ENCODE assay signal across 9 cellular contexts in genomic region chr5:171388816-171389168, GRCh38. TPM values are rescaled to one million over a fixed set of nuclear protein-coding genes. Genes with fewer than 3 reads are reported as not detected.
A peak's percentile ranks its signal among the peaks of the same experiment; 100 is the strongest.
DNase-seq lines count a peak whose midpoint lies in the region; ATAC-seq and TF ChIP-seq lines count a peak whose summit lies in the region.
"Had no signal": no experiment of that assay in that cellular context is flagged by ENCODE, and none has a peak within 500 bp of the region (broad histone marks: within the 10 kb centered on the region; RNA-seq: fewer than 3 reads in every experiment).

No MANE protein-coding gene starts in this region.

- in situ Hi-C loops in GM13977 (cut with MboI; ENCODE audit: low pct_unique_long_range_greater_than_20kb, low sequenced_read_pairs, unreplicated experiment), result no loop called here
- in situ Hi-C loops in ACHN (cut with HindIII; ENCODE audit: low pct_ligation_motif_present, low pct_unique_long_range_greater_than_20kb, low sequenced_read_pairs), result no loop called here

- H3K27me3 Mint-ChIP-seq in endothelial cell (ENCODE audit: unreplicated experiment), result peaks cover 11% of the 10 kb centered on the region

- intact Hi-C loops in psoas muscle (cut with DNase I), result no loop called here

- H3K27ac ChIP-seq in psoas muscle, result peak overlapping the region; percentile 84

- peaks cover 26% of the 10 kb centered on the region for H3K4me1 Mint-ChIP-seq in endothelial cell (ENCODE audit: unreplicated experiment)

- TF ChIP-seq CTCF in GM13977 (IDR thresholded peaks at IDR 0.05; ENCODE audit: extremely low read depth, insufficient read depth, missing control alignments) (no peak), endothelial cell (IDR thresholded peaks at IDR 0.05; ENCODE audit: unreplicated experiment) (no peak), psoas muscle (IDR thresholded peaks at IDR 0.05) (no peak)

- H3K36me3 Mint-ChIP-seq in endothelial cell (ENCODE audit: low read depth, unreplicated experiment), result peaks cover 22% of the 10 kb centered on the region

- H3K27me3 ChIP-seq in psoas muscle (ENCODE audit: insufficient read depth in 3 of 3, low read length in 2 of 3), result no peaks in the 10 kb centered on the region

- H3K4me3 Mint-ChIP-seq in endothelial cell (ENCODE audit: unreplicated experiment), result peak overlapping the region; percentile 98

- peak overlapping the region; percentile 98 for H3K27ac Mint-ChIP-seq in endothelial cell (ENCODE audit: unreplicated experiment)

- peak overlapping the region; percentile 79 for H3K4me3 ChIP-seq in psoas muscle

- WGBS in psoas muscle, 3 donors, result 8 to 9% (median 9%) methylated on average over 14 of the region's 14 CpGs

- peaks cover 0 to 35% of the 10 kb centered on the region in 2 donors for H3K36me3 ChIP-seq in psoas muscle (ENCODE audit: insufficient read depth in 1 of 2, low read depth in 1 of 2)

- peaks cover 27% of the 10 kb centered on the region for H3K4me1 ChIP-seq in psoas muscle

- H3K9me3 ChIP-seq in psoas muscle, result no peaks in the 10 kb centered on the region

- DNase-seq in GM13977 (ENCODE audit: low spot score) (peak; percentile 30), RKO (ENCODE audit: low spot score) (peak; percentile 61), endothelial cell (ENCODE audit: low spot score) (no peak), psoas muscle (no peak), ACHN (no peak), NCI-H69 (lab: John Stamatoyannopoulos, UW) (no peak), putamen (ENCODE audit: low spot score) (no peak)

- H3K9me3 Mint-ChIP-seq in endothelial cell (ENCODE audit: unreplicated experiment), result no peaks in the 10 kb centered on the region

- ATAC-seq in psoas muscle, result no peak
- ATAC-seq in HG03139 (IDR thresholded peaks at IDR 0.05; ENCODE audit: unreplicated experiment), result no peak

RNA-seq across cellular contexts. Expression of gene NPM1, which starts 1.1 kb away (rescaled TPM):
- total RNA-seq in endothelial cell (ENCODE audit: unreplicated experiment) (1,016 TPM), psoas muscle (100 to 1,000 TPM; 452 to 635 (median 472) TPM)
- 1,000 to 10,000 TPM; 1,339 to 2,554 (median 1,854) TPM for polyA plus RNA-seq in psoas muscle

RNA-seq across cellular contexts. Expression of gene FGF18, which starts 30.7 kb away (rescaled TPM):
- 0.13 TPM for total RNA-seq in endothelial cell (ENCODE audit: unreplicated experiment)
- total RNA-seq in psoas muscle, result under 1 TPM; 0.17 to 0.66 (median 0.28) TPM
- under 1 TPM; 0.14 to 0.30 (median 0.29) TPM for polyA plus RNA-seq in psoas muscle
- total RNA-seq: RPMI7951 had no signal

Comparison
In these comparisons a context has a peak if more than half of its experiments do, and no peak if none do; other contexts are left out.
1. DNase-seq: peak in GM13977 (single experiment) and RKO (single experiment); none in endothelial cell (single experiment), psoas muscle (0 of 2), ACHN (single experiment), NCI-H69 (single experiment) and putamen (single experiment).